ENCODE assay signal across 35 cellular contexts in genomic region chr11:106475181-106475580, GRCh38.
"Had no signal": no experiment of that assay in that cellular context is flagged by ENCODE, and none has a peak within 500 bp of the region (broad histone marks: within the 10 kb centered on the region; RNA-seq: fewer than 3 reads in every experiment).

No MANE protein-coding gene starts in this region.

- H3K27me3 ChIP-seq: MG63 had no signal

- H3K27ac ChIP-seq: KMS-11 had no signal

- H3K36me3 ChIP-seq: MG63 had no signal

- DNase-seq: Karpas-422, Kasumi-1, KG1, MG63, MM.1S, MV-4-11, NCI-H1048, NCI-H1092, NCI-H1092 treated with DMSO at 0.1 percent for 48 hours, NCI-H1105, NCI-H1105 treated with DMSO at 0.1 percent for 48 hours, NCI-H1417, NCI-H1417 treated with DMSO at 0.1 percent for 48 hours, NCI-H1436, NCI-H1436 treated with DMSO at 0.1 percent for 48 hours, NCI-H146, NCI-H1694, NCI-H1694 treated with DMSO at 0.1 percent for 48 hours, NCI-H187, NCI-H187 treated with DMSO at 0.1 percent for 48 hours, NCI-H1930, NCI-H2029, NCI-H2029 treated with DMSO at 0.1 percent for 48 hours, NCI-H2081, NCI-H2081 treated with DMSO at 0.1 percent for 48 hours, NCI-H2107, NCI-H2171, NCI-H2171 treated with DMSO at 0.1 percent for 48 hours, NCI-H2227 treated with DMSO at 0.1 percent for 48 hours, NCI-H226, NCI-H345, NCI-H446, NCI-H446 treated with DMSO at 0.1 percent for 48 hours, NCI-H510A had no signal

- H3K4me2 ChIP-seq: KMS-11 had no signal

- H3K9ac ChIP-seq: KMS-11 had no signal

- H3K4me3 ChIP-seq: MG63 had no signal
